ENCODE assay signal across 18 cellular contexts in the genomic region with DNA sequence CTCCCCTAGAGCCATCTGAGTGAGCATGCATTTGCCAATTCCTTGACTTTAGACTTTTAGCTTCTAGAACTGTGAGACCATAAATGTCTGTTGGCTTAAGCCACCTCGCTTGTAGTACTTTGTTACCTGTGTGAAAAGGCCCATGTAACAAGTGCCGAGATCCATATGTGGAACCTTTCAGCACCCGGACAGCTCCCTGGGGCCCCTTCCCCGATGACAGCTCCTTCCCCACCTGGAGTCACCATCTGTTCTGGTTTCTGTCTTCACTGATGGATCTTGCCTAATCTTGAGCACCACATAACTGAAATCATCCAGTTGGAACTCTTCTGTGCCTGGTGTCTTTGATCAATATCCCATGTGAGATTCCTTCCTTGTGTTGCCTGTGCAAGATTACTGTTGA.
"Had no signal": no experiment of that assay in that cellular context is flagged by ENCODE, and none has a peak within 500 bp of the region (broad histone marks: within the 10 kb centered on the region; RNA-seq: fewer than 3 reads in every experiment).

No MANE protein-coding gene starts in this region.

- H3K4me1 Mint-ChIP-seq: central memory CD8-positive, alpha-beta T cell; memory B cell; naive B cell; stimulated activated memory B cell treated with anti-CD40 and anti-IgM and Interleukin-4, amounts not matched to agents 10 μg/mL and 1 μg/mL and 100 μg/mL, for 72 hours had no signal

- H3K36me3 Mint-ChIP-seq: memory B cell; stimulated activated memory B cell treated with anti-CD40 and anti-IgM and Interleukin-4, amounts not matched to agents 10 μg/mL and 1 μg/mL and 100 μg/mL, for 72 hours had no signal

- DNase-seq: activated CD4-positive, alpha-beta T cell treated with anti-CD3 and anti-CD28 coated beads, Interleukin-2, amount 50 U/mL, for 1 hour; activated effector memory CD4-positive, alpha-beta T cell treated with anti-CD3 and anti-CD28 coated beads, Interleukin-2, amount 50 U/mL, for 16 hours; activated naive CD4-positive, alpha-beta T cell treated with anti-CD3 and anti-CD28 coated beads, Interleukin-2, amount 50 U/mL, for 16 hours; activated T-cell treated with anti-CD3 and anti-CD28 coated beads, Interleukin-2, amount 50 U/mL, for 72 hours; colonic mucosa; erythroblast; foreskin melanocyte; hypothalamus; left ventricle myocardium superior; mucosa of descending colon; naive B cell; sigmoid colon; stimulated activated CD4-positive, alpha-beta T cell treated with anti-CD3 and anti-CD28 coated beads, Interleukin-4, amount 100 ng/mL, for 4 hours; T-helper 1 cell; T1000 had no signal

- ATAC-seq: activated T-cell treated with anti-CD3 and anti-CD28 coated beads, Interleukin-2, amount 50 U/mL, for 72 hours; left ventricle myocardium superior; mucosa of descending colon; stimulated activated memory B cell treated with anti-CD40 and anti-IgM and Interleukin-4, amounts not matched to agents 10 μg/mL and 1 μg/mL and 100 μg/mL, for 72 hours had no signal

- H3K4me3 Mint-ChIP-seq: activated T-cell treated with anti-CD3 and anti-CD28 coated beads, Interleukin-2, amount 50 U/mL, for 72 hours; central memory CD8-positive, alpha-beta T cell; memory B cell; naive B cell; stimulated activated memory B cell treated with anti-CD40 and anti-IgM and Interleukin-4, amounts not matched to agents 10 μg/mL and 1 μg/mL and 100 μg/mL, for 72 hours had no signal

- H3K27ac Mint-ChIP-seq: activated T-cell treated with anti-CD3 and anti-CD28 coated beads, Interleukin-2, amount 50 U/mL, for 72 hours; memory B cell; naive B cell; stimulated activated memory B cell treated with anti-CD40 and anti-IgM and Interleukin-4, amounts not matched to agents 10 μg/mL and 1 μg/mL and 100 μg/mL, for 72 hours had no signal
